8 cellular contexts compared by ENCODE assay signal in genomic region chr10:79905322-79906314, GRCh38. TPM values are rescaled to one million over a fixed set of nuclear protein-coding genes. Genes with fewer than 3 reads are reported as not detected.
DNase-seq lines count a peak whose midpoint lies in the region; ATAC-seq and TF ChIP-seq lines count a peak whose summit lies in the region.

No MANE protein-coding gene starts in this region.

- CTCF ChIA-PET in BJ (lab: Yijun Ruan, JAX) = no interaction called here

- DNase-seq in BJ (ENCODE audit: low read depth) (no peak), HT1080 (ENCODE audit: low read depth) (peak; percentile 57), astrocyte of the hippocampus (ENCODE audit: low read depth, low spot score) (peak; percentile 42), iPS-NIHi7 (ENCODE audit: extremely low spot score) (peak; percentile 7), GDM1 (lab: John Stamatoyannopoulos, UW) (no peak), COLO829 (ENCODE audit: low spot score) (no peak)
- peak; percentile 43 for DNase-seq in stimulated activated CD8-positive, alpha-beta memory T cell treated with anti-CD3 and anti-CD28 coated beads, Interleukin-4, amount 100 ng/mL, for 48 hours

- no peak for ATAC-seq in HG03469 (IDR thresholded peaks at IDR 0.05; ENCODE audit: unreplicated experiment)

- POLR2A ChIA-PET in BJ (lab: Charles Lee) = no interaction called here

- H3K36me3 ChIP-seq in BJ (ENCODE audit: control insufficient read depth, insufficient read depth, low read length) = peaks cover 1% of the 10 kb centered on the region

- no peak for TF ChIP-seq CTCF in BJ (IDR thresholded peaks at IDR 0.05; ENCODE audit: insufficient read depth, low read depth, low read length)

- peak overlapping the region; percentile 61 for H3K4me3 ChIP-seq in BJ (ENCODE audit: low read depth, low read length)

- no peaks in the 10 kb centered on the region for H3K27me3 ChIP-seq in BJ (ENCODE audit: control insufficient read depth, insufficient read depth, low read length)

RNA-seq across cellular contexts. Expression of gene SFTPD, which starts 43.3 kb away (rescaled TPM):
- polyA plus RNA-seq in BJ (2011; rRNA removed) = not detected in 2 replicates
- not detected in 2 replicates for polyA minus RNA-seq in BJ (2011; rRNA and poly(A)+ RNA removed)
- total RNA-seq in HT1080 (2014; rRNA removed; shearing (Covaris generic)) = not detected in 2 replicates
- polyA plus RNA-seq in HT1080 (2015; cell fraction: cytosol; rRNA removed) = not detected in 2 replicates
- polyA plus RNA-seq in HT1080 (2015; cell fraction: nucleus; rRNA removed) = not detected in 2 replicates

Comparison
In these comparisons a context has a peak if more than half of its experiments do, and no peak if none do; other contexts are left out.
1. DNase-seq: peak in HT1080 (single experiment), astrocyte of the hippocampus (single experiment), iPS-NIHi7 (single experiment) and stimulated activated CD8-positive, alpha-beta memory T cell treated with anti-CD3 and anti-CD28 coated beads, Interleukin-4, amount 100 ng/mL, for 48 hours (single experiment); none in BJ (single experiment), GDM1 (single experiment) and COLO829 (single experiment).